Comparison of ENCODE assay signal across 22 cellular contexts in the genomic region with DNA sequence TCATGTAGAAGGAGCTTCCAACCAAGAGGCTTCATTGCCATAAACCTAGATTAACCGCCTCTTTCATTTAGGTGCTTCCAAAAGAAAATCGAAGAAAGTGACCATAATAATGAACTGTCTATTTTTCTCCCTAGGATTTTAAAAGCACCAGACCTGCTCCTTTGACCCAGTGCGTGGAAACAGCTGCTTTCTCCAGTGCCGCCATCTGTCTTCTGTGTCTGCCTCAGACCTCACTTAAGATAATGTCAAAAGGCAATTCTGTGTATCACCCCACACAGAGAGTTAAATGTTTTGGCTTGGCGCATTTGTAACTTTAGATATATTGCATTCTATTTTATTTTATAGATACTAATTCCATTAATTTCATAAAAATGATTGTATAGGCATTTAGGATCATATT. TPM values are rescaled to one million over a fixed set of nuclear protein-coding genes. Genes with fewer than 3 reads are reported as not detected.
"Had no signal": no experiment of that assay in that cellular context is flagged by ENCODE, and none has a peak within 500 bp of the region (broad histone marks: within the 10 kb centered on the region; RNA-seq: fewer than 3 reads in every experiment).

No MANE protein-coding gene starts in this region.

- H3K4me1 Mint-ChIP-seq: naive B cell; natural killer cell; stimulated activated effector memory CD8-positive, alpha-beta T cell treated with anti-CD3 and anti-CD28 coated beads, Interleukin-12 subunit alpha, Interleukin-12 subunit beta, amount 100 ng/mL, for 72 hours had no signal

- H3K36me3 Mint-ChIP-seq: mesothelial cell of epicardium; naive B cell; natural killer cell; stimulated activated effector memory CD8-positive, alpha-beta T cell treated with anti-CD3 and anti-CD28 coated beads, Interleukin-12 subunit alpha, Interleukin-12 subunit beta, amount 100 ng/mL, for 72 hours had no signal

- H3K27ac Mint-ChIP-seq: naive B cell; natural killer cell; progenitor cell of endocrine pancreas; stimulated activated effector memory CD8-positive, alpha-beta T cell treated with anti-CD3 and anti-CD28 coated beads, Interleukin-12 subunit alpha, Interleukin-12 subunit beta, amount 100 ng/mL, for 72 hours; stimulated activated naive CD8-positive, alpha-beta T cell treated with anti-CD3 and anti-CD28 coated beads, Interleukin-15, Interleukin-2, amounts not matched to agents 100 ng/mL and 50 ng/mL, for 24 hours had no signal

- H3K9me3 Mint-ChIP-seq: stimulated activated effector memory CD8-positive, alpha-beta T cell treated with anti-CD3 and anti-CD28 coated beads, Interleukin-12 subunit alpha, Interleukin-12 subunit beta, amount 100 ng/mL, for 72 hours had no signal

- H3K4me1 ChIP-seq: suprapubic skin, upper lobe of right lung had no signal

- H3K36me3 ChIP-seq: left ventricle myocardium inferior, ovary, suprapubic skin, thoracic aorta, tibial artery, upper lobe of right lung had no signal

- H3K27ac ChIP-seq: left ventricle myocardium inferior, ovary, skin epidermis, suprapubic skin, thoracic aorta, tibial artery, upper lobe of right lung had no signal

- H3K9me3 ChIP-seq: left ventricle myocardium inferior, ovary, suprapubic skin, thoracic aorta, tibial artery, upper lobe of right lung had no signal

- ATAC-seq: natural killer cell; right cardiac atrium; sciatic nerve; stimulated activated effector memory CD8-positive, alpha-beta T cell treated with anti-CD3 and anti-CD28 coated beads, Interleukin-12 subunit alpha, Interleukin-12 subunit beta, amount 100 ng/mL, for 72 hours; upper lobe of right lung had no signal

- DNase-seq: islet precursor cell; left ventricle myocardium inferior; mesendoderm; naive B cell; natural killer cell; ovary; right cardiac atrium; stimulated activated CD4-positive, alpha-beta T cell treated with anti-CD3 and anti-CD28 coated beads, Interleukin-12 subunit alpha, Interleukin-12 subunit beta, amount 100 ng/mL, for 4 hours; stimulated activated CD4-positive, alpha-beta T cell treated with anti-CD3 and anti-CD28 coated beads, Interleukin-4, amount 100 ng/mL, for 24 hours; stimulated activated naive CD4-positive, alpha-beta T cell; tibial artery; trophoblast cell; upper lobe of right lung had no signal

- H3K27me3 Mint-ChIP-seq: progenitor cell of endocrine pancreas had no signal

- H3K4me3 Mint-ChIP-seq: mesothelial cell of epicardium; naive B cell; natural killer cell; stimulated activated effector memory CD8-positive, alpha-beta T cell treated with anti-CD3 and anti-CD28 coated beads, Interleukin-12 subunit alpha, Interleukin-12 subunit beta, amount 100 ng/mL, for 72 hours; stimulated activated naive CD8-positive, alpha-beta T cell treated with anti-CD3 and anti-CD28 coated beads, Interleukin-15, Interleukin-2, amounts not matched to agents 100 ng/mL and 50 ng/mL, for 24 hours had no signal

- H3K4me3 ChIP-seq: left ventricle myocardium inferior, lung, ovary, skin epidermis, suprapubic skin, thoracic aorta, tibial artery, upper lobe of right lung had no signal

- H3K27me3 ChIP-seq: ovary, suprapubic skin, upper lobe of right lung had no signal

RNA-seq across cellular contexts. Expression of gene SPATA18, which starts 43.6 kb away (rescaled TPM):
- total RNA-seq: natural killer cell had no signal
